Comparison of ENCODE assay signal across 1 cellular context in the genomic region with DNA sequence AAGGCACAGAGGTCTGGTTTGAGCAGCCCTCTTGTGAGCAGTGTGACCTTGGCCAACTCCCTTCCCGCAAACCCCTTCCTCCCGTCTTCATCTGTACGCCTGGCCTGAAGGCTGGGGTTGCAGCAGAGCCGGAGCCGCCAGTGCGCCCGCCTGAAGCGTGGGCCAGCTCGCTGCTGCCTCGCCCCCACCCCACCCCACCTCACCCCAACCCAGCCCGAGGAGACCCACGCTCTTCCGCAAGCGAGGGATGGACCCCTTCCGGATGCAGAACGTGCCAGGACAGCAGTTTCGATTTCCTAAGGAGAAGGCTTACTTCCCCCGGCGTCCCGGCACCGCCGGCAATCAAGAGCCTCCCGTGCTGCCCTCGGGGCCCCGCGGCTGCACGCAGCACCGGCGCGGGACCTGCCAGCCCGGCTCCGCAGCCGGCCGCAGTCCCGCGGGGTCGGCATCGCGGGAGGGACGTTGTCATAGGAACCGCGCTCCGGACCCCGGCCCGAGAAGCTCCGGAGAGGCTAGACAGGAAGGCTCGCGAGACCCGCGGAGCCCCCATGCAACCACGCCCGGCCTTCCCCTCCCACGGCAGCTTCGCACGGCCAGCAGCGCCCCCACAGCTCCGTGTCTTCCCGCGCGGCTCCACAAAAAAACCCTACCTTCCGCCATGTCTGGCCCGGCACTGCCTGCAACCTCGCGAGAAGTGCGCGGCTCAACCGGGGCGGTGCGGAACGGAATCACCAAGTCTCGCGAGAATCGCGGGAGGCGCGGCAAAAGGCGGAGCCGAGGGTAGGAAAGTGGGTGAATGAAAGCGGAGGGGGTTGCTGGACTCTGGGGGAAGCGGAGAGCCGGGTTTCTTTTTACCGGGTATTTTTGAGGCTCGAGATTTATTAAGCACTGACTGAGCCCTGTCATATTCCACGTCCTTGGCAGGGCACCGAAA.
TF ChIP-seq lines count a peak whose summit lies in the region.

A gene with protein sequence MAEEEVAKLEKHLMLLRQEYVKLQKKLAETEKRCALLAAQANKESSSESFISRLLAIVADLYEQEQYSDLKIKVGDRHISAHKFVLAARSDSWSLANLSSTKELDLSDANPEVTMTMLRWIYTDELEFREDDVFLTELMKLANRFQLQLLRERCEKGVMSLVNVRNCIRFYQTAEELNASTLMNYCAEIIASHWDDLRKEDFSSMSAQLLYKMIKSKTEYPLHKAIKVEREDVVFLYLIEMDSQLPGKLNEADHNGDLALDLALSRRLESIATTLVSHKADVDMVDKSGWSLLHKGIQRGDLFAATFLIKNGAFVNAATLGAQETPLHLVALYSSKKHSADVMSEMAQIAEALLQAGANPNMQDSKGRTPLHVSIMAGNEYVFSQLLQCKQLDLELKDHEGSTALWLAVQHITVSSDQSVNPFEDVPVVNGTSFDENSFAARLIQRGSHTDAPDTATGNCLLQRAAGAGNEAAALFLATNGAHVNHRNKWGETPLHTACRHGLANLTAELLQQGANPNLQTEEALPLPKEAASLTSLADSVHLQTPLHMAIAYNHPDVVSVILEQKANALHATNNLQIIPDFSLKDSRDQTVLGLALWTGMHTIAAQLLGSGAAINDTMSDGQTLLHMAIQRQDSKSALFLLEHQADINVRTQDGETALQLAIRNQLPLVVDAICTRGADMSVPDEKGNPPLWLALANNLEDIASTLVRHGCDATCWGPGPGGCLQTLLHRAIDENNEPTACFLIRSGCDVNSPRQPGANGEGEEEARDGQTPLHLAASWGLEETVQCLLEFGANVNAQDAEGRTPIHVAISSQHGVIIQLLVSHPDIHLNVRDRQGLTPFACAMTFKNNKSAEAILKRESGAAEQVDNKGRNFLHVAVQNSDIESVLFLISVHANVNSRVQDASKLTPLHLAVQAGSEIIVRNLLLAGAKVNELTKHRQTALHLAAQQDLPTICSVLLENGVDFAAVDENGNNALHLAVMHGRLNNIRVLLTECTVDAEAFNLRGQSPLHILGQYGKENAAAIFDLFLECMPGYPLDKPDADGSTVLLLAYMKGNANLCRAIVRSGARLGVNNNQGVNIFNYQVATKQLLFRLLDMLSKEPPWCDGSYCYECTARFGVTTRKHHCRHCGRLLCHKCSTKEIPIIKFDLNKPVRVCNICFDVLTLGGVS (minus strand): TSS at position 698 of the 934 bp plus-strand sequence. CDS start 38 bp downstream, at position 660.

TF ChIP-seq in IMR-90, 13 proteins besides CTCF, POLR2A, EP300 and RAD21:
- no peak for TF ChIP-seq RFX5 (IDR thresholded peaks at IDR 0.05; ENCODE audit: low read depth, low read length)
- TF ChIP-seq CEBPB (IDR thresholded peaks at IDR 0.05; ENCODE audit: low read depth, low read length), result no peak
- no peak for TF ChIP-seq RCOR1 (IDR thresholded peaks at IDR 0.05; ENCODE audit: insufficient replicate concordance, low read length)
- peak; percentile 62; the same call in 1 of the 2 replicates for TF ChIP-seq MAZ (IDR thresholded peaks at IDR 0.05; ENCODE audit: borderline replicate concordance, low read depth, low read length)
- TF ChIP-seq BHLHE40 (IDR thresholded peaks at IDR 0.05; ENCODE audit: low read depth, low read length), result no peak; the same call in 1 of the 2 replicates
- TF ChIP-seq MAFK (IDR thresholded peaks at IDR 0.05; ENCODE audit: low read depth, low read length), result no peak
- TF ChIP-seq, protein P1, sequence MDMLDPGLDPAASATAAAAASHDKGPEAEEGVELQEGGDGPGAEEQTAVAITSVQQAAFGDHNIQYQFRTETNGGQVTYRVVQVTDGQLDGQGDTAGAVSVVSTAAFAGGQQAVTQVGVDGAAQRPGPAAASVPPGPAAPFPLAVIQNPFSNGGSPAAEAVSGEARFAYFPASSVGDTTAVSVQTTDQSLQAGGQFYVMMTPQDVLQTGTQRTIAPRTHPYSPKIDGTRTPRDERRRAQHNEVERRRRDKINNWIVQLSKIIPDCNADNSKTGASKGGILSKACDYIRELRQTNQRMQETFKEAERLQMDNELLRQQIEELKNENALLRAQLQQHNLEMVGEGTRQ (IDR thresholded peaks at IDR 0.05; ENCODE audit: low read depth, low read length), result no peak
- TF ChIP-seq, protein P2, sequence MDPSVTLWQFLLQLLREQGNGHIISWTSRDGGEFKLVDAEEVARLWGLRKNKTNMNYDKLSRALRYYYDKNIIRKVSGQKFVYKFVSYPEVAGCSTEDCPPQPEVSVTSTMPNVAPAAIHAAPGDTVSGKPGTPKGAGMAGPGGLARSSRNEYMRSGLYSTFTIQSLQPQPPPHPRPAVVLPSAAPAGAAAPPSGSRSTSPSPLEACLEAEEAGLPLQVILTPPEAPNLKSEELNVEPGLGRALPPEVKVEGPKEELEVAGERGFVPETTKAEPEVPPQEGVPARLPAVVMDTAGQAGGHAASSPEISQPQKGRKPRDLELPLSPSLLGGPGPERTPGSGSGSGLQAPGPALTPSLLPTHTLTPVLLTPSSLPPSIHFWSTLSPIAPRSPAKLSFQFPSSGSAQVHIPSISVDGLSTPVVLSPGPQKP (IDR thresholded peaks at IDR 0.05; ENCODE audit: borderline replicate concordance, low read depth, low read length), result no peak
- TF ChIP-seq MXI1 (IDR thresholded peaks at IDR 0.05; ENCODE audit: borderline replicate concordance, low read depth, low read length), result peak; percentile 35; the same call in 1 of the 2 replicates
- 0 out of 2 replicates have a peak, but pooled peaks have one; percentile 1 for TF ChIP-seq NFE2L2 (IDR thresholded peaks at IDR 0.05; ENCODE audit: low read depth, low read length)
- no peak for TF ChIP-seq FOS (IDR thresholded peaks at IDR 0.05; ENCODE audit: low read depth, low read length)
- no peak for TF ChIP-seq CHD1 (IDR thresholded peaks at IDR 0.05; ENCODE audit: low read depth, low read length)
- 0 out of 2 replicates have a peak, but pooled peaks have one; percentile 13 for TF ChIP-seq SMC3 (IDR thresholded peaks at IDR 0.05; ENCODE audit: low read depth, low read length)
